20 cellular contexts compared by ENCODE assay signal in the genomic region with DNA sequence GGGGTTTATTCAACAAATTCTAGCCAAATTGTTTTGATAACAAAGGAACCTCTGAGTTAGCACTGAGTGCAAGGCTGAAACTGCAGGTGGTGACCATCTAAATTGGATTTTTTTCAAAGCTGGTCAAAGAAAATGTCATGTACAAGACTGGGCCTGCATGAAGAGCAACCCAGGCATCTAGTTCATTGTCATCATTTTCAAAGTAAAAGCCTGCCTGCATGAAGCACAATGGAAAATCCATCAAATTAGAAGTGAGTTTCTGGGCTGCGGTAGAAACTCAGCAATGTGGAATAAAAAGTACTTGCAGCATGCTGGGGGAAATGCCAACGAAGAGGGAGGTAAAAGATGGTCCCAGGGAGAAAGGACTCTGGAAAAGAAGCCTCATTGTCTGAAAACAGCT.
"Had no signal": no experiment of that assay in that cellular context is flagged by ENCODE, and none has a peak within 500 bp of the region (broad histone marks: within the 10 kb centered on the region; RNA-seq: fewer than 3 reads in every experiment).

No MANE protein-coding gene starts in this region.

- H3K27me3 Mint-ChIP-seq: activated B cell treated with CpG ODN at 0.5 μM for 24 hours; activated CD4-positive, alpha-beta memory T cell treated with anti-CD3 and anti-CD28 coated beads for 36 hours; activated naive CD8-positive, alpha-beta T cell treated with anti-CD3 and anti-CD28 coated beads for 36 hours; natural killer cell treated with Interleukin-12 subunit alpha and Interleukin-12 subunit beta and Interleukin-15 and Interleukin-18, amount 100 ng/mL, for 72 hours had no signal

- H3K27me3 ChIP-seq: cardiac muscle cell, sigmoid colon, testis had no signal

- H3K27ac ChIP-seq: cardiac muscle cell, left ventricle myocardium inferior, testis had no signal

- H3K4me3 ChIP-seq: cardiac muscle cell, left ventricle myocardium inferior, sigmoid colon, testis had no signal

- H3K27ac Mint-ChIP-seq: activated B cell treated with CpG ODN at 0.5 μM for 24 hours; activated CD4-positive, alpha-beta memory T cell treated with anti-CD3 and anti-CD28 coated beads for 36 hours; activated naive CD8-positive, alpha-beta T cell treated with anti-CD3 and anti-CD28 coated beads for 36 hours; T-helper 1 cell treated with Interleukin-12 subunit alpha and Interleukin-12 subunit beta and Interleukin-4 antibody, amounts not matched to agents 30 μg/mL and 1 μg/mL, for 36 hours had no signal

- H3K36me3 ChIP-seq: cardiac muscle cell, left ventricle myocardium inferior, sigmoid colon had no signal

- H3K4me3 Mint-ChIP-seq: activated B cell treated with CpG ODN at 0.5 μM for 24 hours; activated CD4-positive, alpha-beta memory T cell treated with anti-CD3 and anti-CD28 coated beads for 36 hours; activated naive CD8-positive, alpha-beta T cell treated with anti-CD3 and anti-CD28 coated beads for 36 hours; natural killer cell treated with Interleukin-12 subunit alpha and Interleukin-12 subunit beta and Interleukin-15 and Interleukin-18, amount 100 ng/mL, for 72 hours; T-helper 1 cell treated with Interleukin-12 subunit alpha and Interleukin-12 subunit beta and Interleukin-4 antibody, amounts not matched to agents 30 μg/mL and 1 μg/mL, for 36 hours had no signal

- H3K9me3 ChIP-seq: sigmoid colon, testis had no signal

- H3K4me1 ChIP-seq: left ventricle myocardium inferior, testis had no signal

- H3K4me1 Mint-ChIP-seq: activated B cell treated with CpG ODN at 0.5 μM for 24 hours had no signal

- DNase-seq: activated B cell treated with CpG ODN at 0.5 μM for 24 hours; activated CD4-positive, alpha-beta memory T cell treated with anti-CD3 and anti-CD28 coated beads for 36 hours; activated CD4-positive, alpha-beta T cell treated with anti-CD3 and anti-CD28 coated beads for 4 hours; activated naive CD4-positive, alpha-beta T cell treated with Interleukin-2 at 50 U/mL for 16 hours; activated naive CD8-positive, alpha-beta T cell treated with anti-CD3 and anti-CD28 coated beads for 36 hours; activated T-cell treated with anti-CD3 and anti-CD28 coated beads, Interleukin-2, amount 50 U/mL, for 48 hours; cortex of kidney; foreskin fibroblast; kidney; left ventricle myocardium inferior; posterior cingulate gyrus; sigmoid colon; stimulated activated CD4-positive, alpha-beta T cell treated with anti-CD3 and anti-CD28 coated beads, Interleukin-4, amount 100 ng/mL, for 1 hour; stimulated activated naive CD4-positive, alpha-beta T cell; T1000; testis; trophoblast cell had no signal

- ATAC-seq: natural killer cell treated with Interleukin-12 subunit alpha and Interleukin-12 subunit beta and Interleukin-15 and Interleukin-18, amount 100 ng/mL, for 72 hours had no signal
